Comparison of ENCODE assay signal across 8 cellular contexts in genomic region chr15:57708047-57708446, GRCh38. TPM values are rescaled to one million over a fixed set of nuclear protein-coding genes. Genes with fewer than 3 reads are reported as not detected.
DNase-seq lines count a peak whose midpoint lies in the region; ATAC-seq and TF ChIP-seq lines count a peak whose summit lies in the region.

No MANE protein-coding gene starts in this region.

- H3K4me3 Mint-ChIP-seq in activated naive CD8-positive, alpha-beta T cell = peak overlapping the region; percentile 89

- TF ChIP-seq RAD21 in SK-N-SH (IDR thresholded peaks at IDR 0.05; ENCODE audit: low read length) = no peak

- peaks cover 78% of the 10 kb centered on the region for H3K4me1 Mint-ChIP-seq in activated naive CD8-positive, alpha-beta T cell (ENCODE audit: low read depth)

- no peaks in the 10 kb centered on the region for H3K27me3 ChIP-seq in SK-N-SH (ENCODE audit: insufficient read depth)
- no peaks in the 10 kb centered on the region for H3K27me3 ChIP-seq in hepatocyte
- no peaks in the 10 kb centered on the region for H3K27me3 ChIP-seq in stomach

- H2AFZ ChIP-seq in SK-N-SH (ENCODE audit: low read depth) (no peak overlapping the region), hepatocyte (no peak overlapping the region)

- no peak for TF ChIP-seq EP300 in SK-N-SH (IDR thresholded peaks at IDR 0.05; ENCODE audit: borderline replicate concordance in 1 of 2, low read depth in 1 of 2, low read length in 1 of 2)
- TF ChIP-seq EP300 in stomach (IDR thresholded peaks at IDR 0.05) = no peak

- H3F3A ChIP-seq in SK-N-SH (replicated peaks; ENCODE audit: insufficient read depth) = peaks cover 6% of the 10 kb centered on the region

- H3K9me3 Mint-ChIP-seq in activated naive CD8-positive, alpha-beta T cell (ENCODE audit: low read depth) = no peaks in the 10 kb centered on the region

- no peak for TF ChIP-seq POLR2A in stomach (IDR thresholded peaks at IDR 0.05)

- H3K36me3 ChIP-seq in SK-N-SH (replicated peaks in 1 of 2; ENCODE audit: control insufficient read depth in 1 of 2, insufficient read depth in 2 of 2, low read length in 1 of 2) = peaks cover 31 to 36% of the 10 kb centered on the region in 2 experiments
- H3K36me3 ChIP-seq in hepatocyte (replicated peaks; ENCODE audit: insufficient read depth, low read depth) = peaks cover 2% of the 10 kb centered on the region
- H3K36me3 ChIP-seq in stomach = peaks cover 18 to 43% (median 41%) of the 10 kb centered on the region in 4 donors

- H4K20me1 ChIP-seq in SK-N-SH (ENCODE audit: insufficient read depth) = peaks cover 3% of the 10 kb centered on the region; the same call in 1 of the 2 replicates
- peaks cover 9% of the 10 kb centered on the region for H4K20me1 ChIP-seq in hepatocyte (ENCODE audit: insufficient read depth, poor library complexity, severe bottlenecking)

- H3K27me3 Mint-ChIP-seq in activated naive CD8-positive, alpha-beta T cell = no peaks in the 10 kb centered on the region

- H3K9me2 ChIP-seq in SK-N-SH (no peaks in the 10 kb centered on the region), hepatocyte (replicated peaks; ENCODE audit: insufficient read depth) (no peaks in the 10 kb centered on the region)

- H3K4me3 ChIP-seq in SK-N-SH (ENCODE audit: low read depth in 2 of 2, low read length in 1 of 2) (peak overlapping the region; percentile 80 to 99; a peak in 3 of 4 replicates), hepatocyte (peak overlapping the region; percentile 75), stomach (peak overlapping the region; percentile 81 to 96 (median 87))

- H3K9me3 ChIP-seq in SK-N-SH = no peaks in the 10 kb centered on the region
- no peaks in the 10 kb centered on the region for H3K9me3 ChIP-seq in hepatocyte (ENCODE audit: low read depth)
- no peaks in the 10 kb centered on the region for H3K9me3 ChIP-seq in stomach

- DNase-seq in SK-N-SH (no peak), hepatocyte (ENCODE audit: low spot score) (no peak), stomach (no peak), MV-4-11 (lab: John Stamatoyannopoulos, UW) (no peak), NCI-H510A (lab: John Stamatoyannopoulos, UW) (no peak)

- WGBS in SK-N-SH (ENCODE audit: low lambda C conversion rate) = 78% methylated on average over 4 of the region's 4 CpGs
- 66% methylated on average over 4 of the region's 4 CpGs for WGBS in hepatocyte (ENCODE audit: low lambda C conversion rate, missing lambda C conversion rate)
- 35 to 49% (median 46%) methylated on average over 4 of the region's 4 CpGs for WGBS in stomach, 5 donors

- peaks cover 9% of the 10 kb centered on the region for H3K36me3 Mint-ChIP-seq in activated naive CD8-positive, alpha-beta T cell

- H3K4me1 ChIP-seq in SK-N-SH (ENCODE audit: control insufficient read depth in 1 of 2, insufficient read depth in 2 of 2, low read depth in 1 of 2, low read length in 1 of 2) (peaks cover 0 to 12% of the 10 kb centered on the region in 2 experiments; a peak in 3 of 4 replicates), hepatocyte (ENCODE audit: insufficient read depth) (peaks cover 9% of the 10 kb centered on the region), stomach (peaks cover 4 to 51% (median 33%) of the 10 kb centered on the region in 4 donors)

- ATAC-seq in SK-N-SH treated with all-trans-retinoic acid at 6 μM for 48 hours (no peak), HG02763 (IDR thresholded peaks at IDR 0.05; ENCODE audit: unreplicated experiment) (no peak)

- POLR2A ChIA-PET in SK-N-SH (lab: Yijun Ruan, JAX) = no interaction called here

- CTCF ChIA-PET in SK-N-SH (lab: Yijun Ruan, JAX) = interaction anchor here (1.2 to 2.9 kb wide), 5 partner anchors 23 to 474 kb away, joined by 4 to 15 read pairs (median 5); no protein-coding TSS in a partner anchor

- H3K27ac Mint-ChIP-seq in activated naive CD8-positive, alpha-beta T cell = peak overlapping the region; percentile 94

- TF ChIP-seq CTCF in SK-N-SH (IDR thresholded peaks at IDR 0.05) (no peak), hepatocyte (IDR thresholded peaks at IDR 0.05; ENCODE audit: poor library complexity) (no peak), stomach (IDR thresholded peaks at IDR 0.05) (no peak)

- peak overlapping the region; percentile 80 for H3K4me2 ChIP-seq in SK-N-SH
- peak overlapping the region; percentile 85 for H3K4me2 ChIP-seq in hepatocyte

- intact Hi-C loops in stomach (cut with DNase I; ENCODE audit: low total_unique reads) = no loop called here

- H3K27ac ChIP-seq in SK-N-SH (ENCODE audit: low read depth in 2 of 2, low read length in 1 of 2) (peak overlapping the region in 1 of 2 experiments; percentile 82; a peak in 1 of 4 replicates), hepatocyte (peak overlapping the region; percentile 93), stomach (peak overlapping the region in 4 of 5 donors; percentile 94 to 97 (median 94))

- H3K9ac ChIP-seq in SK-N-SH = peak overlapping the region; percentile 95

- H3K79me2 ChIP-seq in SK-N-SH (ENCODE audit: insufficient read depth) (peaks cover 38% of the 10 kb centered on the region), hepatocyte (peaks cover 35% of the 10 kb centered on the region)

TF ChIP-seq in SK-N-SH, 30 proteins besides CTCF, POLR2A, EP300 and RAD21 (continues in another document):
- TF ChIP-seq FOSL2 (IDR thresholded peaks at IDR 0.05; ENCODE audit: borderline replicate concordance, low read depth) = no peak
- no peak for TF ChIP-seq YY1 (IDR thresholded peaks at IDR 0.05; ENCODE audit: low read depth)
- TF ChIP-seq NFIC (IDR thresholded peaks at IDR 0.05; ENCODE audit: borderline replicate concordance) = no peak
- no peak for TF ChIP-seq CHD2 (IDR thresholded peaks at IDR 0.05; ENCODE audit: low read length, partially characterized antibody)
- no peak for TF ChIP-seq TCF12 (IDR thresholded peaks at IDR 0.05)
- TF ChIP-seq EZH2phosphoT487 (IDR thresholded peaks at IDR 0.05; ENCODE audit: borderline replicate concordance, low read depth) = no peak
- TF ChIP-seq JUND (IDR thresholded peaks at IDR 0.05) = no peak
- TF ChIP-seq SIN3A (IDR thresholded peaks at IDR 0.05; ENCODE audit: borderline replicate concordance, low read depth, low read length) = no peak
- TF ChIP-seq TAF1 (IDR thresholded peaks at IDR 0.05; ENCODE audit: borderline replicate concordance, low read depth, low read length) = no peak
- TF ChIP-seq MEF2A (IDR thresholded peaks at IDR 0.05; ENCODE audit: borderline replicate concordance, low read depth) = no peak
- TF ChIP-seq USF2 (IDR thresholded peaks at IDR 0.05; ENCODE audit: borderline replicate concordance, low read depth, low read length) = no peak
- no peak for TF ChIP-seq RXRA (IDR thresholded peaks at IDR 0.05; ENCODE audit: borderline replicate concordance, low read depth)
- no peak for TF ChIP-seq TEAD4 (IDR thresholded peaks at IDR 0.05; ENCODE audit: borderline replicate concordance, insufficient read depth)
- TF ChIP-seq MXI1 (IDR thresholded peaks at IDR 0.05; ENCODE audit: low read depth, low read length) = no peak

TF ChIP-seq in SK-N-SH treated with all-trans-retinoic acid at 6 μM for 48 hours, 23 proteins besides CTCF, POLR2A, EP300 and RAD21 (continues in another document):
- TF ChIP-seq PATZ1 (CRISPR knock-in tag; IDR thresholded peaks at IDR 0.05; ENCODE audit: borderline replicate concordance) (no peak), RARB (CRISPR knock-in tag; IDR thresholded peaks at IDR 0.05) (no peak), CSDC2 (CRISPR knock-in tag; IDR thresholded peaks at IDR 0.05) (no peak), SNAI2 (CRISPR knock-in tag; IDR thresholded peaks at IDR 0.05) (no peak), ESRRG (CRISPR knock-in tag; IDR thresholded peaks at IDR 0.05) (no peak), TSHZ2 (CRISPR knock-in tag; IDR thresholded peaks at IDR 0.05) (no peak), OSR1 (CRISPR knock-in tag; IDR thresholded peaks at IDR 0.05) (no peak), ZNF565 (CRISPR knock-in tag; conservative IDR thresholded peaks at IDR 0.05; ENCODE audit: low read depth) (no peak)

RNA-seq across cellular contexts. Expression of gene POLR2M, which starts 1.5 kb away (rescaled TPM):
- polyA plus RNA-seq in SK-N-SH (2012; rRNA removed) (105 and 160 TPM in 2 replicates), hepatocyte (18.8 and 27.0 TPM in 2 replicates), stomach (100 to 1,000 TPM in 1 of 3 donors, 10 to 100 TPM in 2; 41.6 to 139 (median 56.4) TPM)
- polyA plus RNA-seq in SK-N-SH (2012; cell fraction: cytosol; rRNA removed) = 105 and 127 TPM in 2 replicates
- polyA plus RNA-seq in SK-N-SH (2012; cell fraction: nucleus; rRNA removed) = 94.2 and 141 TPM in 2 replicates
- total RNA-seq in hepatocyte (56.7 and 145 TPM in 2 replicates), stomach (1,000 to 10,000 TPM in 1 of 5 donors, 100 to 1,000 TPM in 3, 10 to 100 TPM in 1; 54.0 to 1,088 (median 385) TPM)
